In genomic region chr7:32774411-32774970, GRCh38 we compare ENCODE assay signal across 20 cellular contexts.
"Had no signal": no experiment of that assay in that cellular context is flagged by ENCODE, and none has a peak within 500 bp of the region (broad histone marks: within the 10 kb centered on the region; RNA-seq: fewer than 3 reads in every experiment).

No MANE protein-coding gene starts in this region.

- H3K4me1 ChIP-seq: esophagus muscularis mucosa, foreskin keratinocyte, heart left ventricle, left ventricle myocardium inferior, right lobe of liver, stomach, upper lobe of left lung had no signal

- H3K4me3 ChIP-seq: esophagus muscularis mucosa, heart left ventricle, left ventricle myocardium inferior, right lobe of liver, smooth muscle cell, stomach, thoracic aorta, upper lobe of left lung had no signal

- H3K36me3 ChIP-seq: esophagus muscularis mucosa, heart left ventricle, left ventricle myocardium inferior, right lobe of liver, stomach, thoracic aorta, upper lobe of left lung had no signal

- DNase-seq: activated CD4-positive, alpha-beta memory T cell treated with anti-CD3 and anti-CD28 coated beads, Interleukin-2, amount 10 ng/mL, durations not matched to agents 7 days and 5 days; activated CD4-positive, alpha-beta T cell treated with anti-CD3 and anti-CD28 coated beads for 48 hours; activated CD4-positive, CD25-positive, alpha-beta regulatory T cell; activated CD8-positive, alpha-beta memory T cell treated with anti-CD3 and anti-CD28 coated beads, Interleukin-2, amount 10 ng/mL, durations not matched to agents 7 days and 5 days; activated naive CD4-positive, alpha-beta T cell treated with anti-CD3 and anti-CD28 coated beads, Interleukin-2, amount 10 ng/mL, durations not matched to agents 7 days and 5 days; activated naive CD8-positive, alpha-beta T cell treated with anti-CD3 and anti-CD28 coated beads, Interleukin-2, amount 50 U/mL, for 24 hours; activated T-cell treated with anti-CD3 and anti-CD28 coated beads, Interleukin-2, amount 50 U/mL, for 1 hour; effector CD8-positive, alpha-beta T cell; foreskin keratinocyte; heart left ventricle; left ventricle myocardium inferior; mammary epithelial cell; right lobe of liver; stimulated activated CD4-positive, alpha-beta T cell treated with anti-CD3 and anti-CD28 coated beads, Interleukin-4, amount 100 ng/mL, for 1 hour; stomach; T1000; upper lobe of left lung had no signal

- H3K27me3 ChIP-seq: esophagus muscularis mucosa, foreskin keratinocyte, heart left ventricle, right lobe of liver, stomach, upper lobe of left lung had no signal

- ATAC-seq: activated CD8-positive, alpha-beta memory T cell treated with anti-CD3 and anti-CD28 coated beads, Interleukin-2, amount 10 ng/mL, durations not matched to agents 7 days and 5 days; activated naive CD8-positive, alpha-beta T cell treated with anti-CD3 and anti-CD28 coated beads, Interleukin-2, amount 50 U/mL, for 24 hours; foreskin keratinocyte; heart left ventricle; right lobe of liver had no signal

- H3K27ac ChIP-seq: esophagus muscularis mucosa, foreskin keratinocyte, heart left ventricle, left ventricle myocardium inferior, right lobe of liver, stomach, thoracic aorta, upper lobe of left lung had no signal

- H3K9me3 ChIP-seq: esophagus muscularis mucosa, heart left ventricle, left ventricle myocardium inferior, right lobe of liver, stomach, thoracic aorta, upper lobe of left lung had no signal
